In the genomic region with DNA sequence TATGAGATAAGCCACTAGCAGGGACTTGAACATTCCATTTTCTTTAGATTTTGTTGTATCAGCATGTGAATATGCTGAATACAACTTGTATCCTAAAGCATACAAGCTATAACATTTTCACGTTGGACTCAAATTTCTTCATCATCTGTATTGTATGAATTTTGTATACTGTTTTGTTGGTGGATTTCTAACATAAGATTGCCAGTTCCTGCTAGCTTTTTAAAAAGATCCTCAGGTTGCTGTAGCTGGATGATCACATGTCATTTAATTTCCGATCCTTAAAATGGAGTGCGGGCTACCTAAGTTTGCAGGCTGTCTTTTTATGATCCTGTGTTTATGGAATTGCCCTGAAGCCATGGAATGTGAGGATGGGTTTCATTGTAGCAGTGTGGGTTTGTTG, we compare ENCODE assay signal across 17 cellular contexts. TPM values are rescaled to one million over a fixed set of nuclear protein-coding genes. Genes with fewer than 3 reads are reported as not detected.
DNase-seq lines count a peak whose midpoint lies in the region; ATAC-seq and TF ChIP-seq lines count a peak whose summit lies in the region.
"Had no signal": no experiment of that assay in that cellular context is flagged by ENCODE, and none has a peak within 500 bp of the region (broad histone marks: within the 10 kb centered on the region; RNA-seq: fewer than 3 reads in every experiment).

No MANE protein-coding gene starts in this region.

- ATAC-seq in PC-3: no peak
- ATAC-seq in psoas muscle: no peak
- no peak for ATAC-seq in HG03045 (IDR thresholded peaks at IDR 0.05; ENCODE audit: unreplicated experiment)
- ATAC-seq: activated CD8-positive, alpha-beta memory T cell treated with anti-CD3 and anti-CD28 coated beads, Interleukin-2, amount 10 ng/mL, durations not matched to agents 7 days and 5 days; T-cell had no signal

- H3K36me3 Mint-ChIP-seq in Calu3 (ENCODE audit: insufficient read depth, unreplicated experiment): peaks cover 67% of the 10 kb centered on the region

- H3K27me3 ChIP-seq in PC-3 (ENCODE audit: low read length) (no peaks in the 10 kb centered on the region), esophagus squamous epithelium (no peaks in the 10 kb centered on the region), psoas muscle (ENCODE audit: insufficient read depth in 3 of 3, low read length in 2 of 3) (no peaks in the 10 kb centered on the region)

- H3K27me3 Mint-ChIP-seq in Calu3 (ENCODE audit: unreplicated experiment): no peaks in the 10 kb centered on the region
- H3K27me3 Mint-ChIP-seq: activated CD8-positive, alpha-beta memory T cell treated with anti-CD3 and anti-CD28 coated beads, Interleukin-2, amount 10 ng/mL, durations not matched to agents 7 days and 5 days; T-cell had no signal

- CTCF ChIA-PET in Calu3 (lab: Charles Lee) (no interaction called here), PC-3 (lab: Charles Lee) (no interaction called here)

- H4K20me1 ChIP-seq in PC-3 (ENCODE audit: low read length): peaks cover 11% of the 10 kb centered on the region; the same call in 1 of the 2 replicates

- peak overlapping the region; percentile 62 for H3K4me2 ChIP-seq in PC-3 (ENCODE audit: low read length)

- DNase-seq in Calu3: no peak
- peak; percentile 35 for DNase-seq in PC-3
- DNase-seq in esophagus squamous epithelium (lab: John Stamatoyannopoulos, UW): no peak
- no peak for DNase-seq in psoas muscle
- no peak for DNase-seq in NCI-H446 (lab: John Stamatoyannopoulos, UW)
- no peak for DNase-seq in cerebellar cortex (ENCODE audit: low spot score)
- DNase-seq in GDM1 (lab: John Stamatoyannopoulos, UW): no peak
- DNase-seq: activated CD4-positive, CD25-positive, alpha-beta regulatory T cell; activated CD8-positive, alpha-beta memory T cell treated with anti-CD3 and anti-CD28 coated beads, Interleukin-2, amount 10 ng/mL, durations not matched to agents 7 days and 5 days; effector memory CD4-positive, alpha-beta T cell; foreskin fibroblast; immature natural killer cell; NCI-H1105; NCI-H2227 treated with DMSO at 0.1 percent for 48 hours; stimulated activated CD4-positive, alpha-beta T cell treated with anti-CD3 and anti-CD28 coated beads, Interleukin-2, amount 100 ng/mL, for 48 hours; T-cell had no signal

- TF ChIP-seq CTCF in Calu3 (IDR thresholded peaks at IDR 0.05; ENCODE audit: unreplicated experiment): no peak
- no peak for TF ChIP-seq CTCF in PC-3 (conservative IDR thresholded peaks at IDR 0.05; ENCODE audit: low read depth, low read length)
- TF ChIP-seq CTCF in esophagus squamous epithelium (IDR thresholded peaks at IDR 0.05): no peak
- TF ChIP-seq CTCF in psoas muscle (IDR thresholded peaks at IDR 0.05): no peak

- H3K4me3 ChIP-seq in PC-3 (ENCODE audit: low read length): no peak overlapping the region
- H3K4me3 ChIP-seq in esophagus squamous epithelium: no peak overlapping the region
- H3K4me3 ChIP-seq in psoas muscle: peak overlapping the region; percentile 97

- no peaks in the 10 kb centered on the region for H3K9me3 Mint-ChIP-seq in Calu3 (ENCODE audit: low read depth, unreplicated experiment)
- H3K9me3 Mint-ChIP-seq: immature natural killer cell, T-cell had no signal

- intact Hi-C loops in Calu3 (cut with micrococcal nuclease; ENCODE audit: unreplicated experiment) (loop anchor here (2.0 kb wide), 1 partner anchor 138 kb away; no protein-coding TSS in a partner anchor), PC-3 (cut with micrococcal nuclease) (no loop called here), esophagus squamous epithelium (cut with DNase I) (loop anchor here (10.0 kb wide), 1 partner anchor 126 kb away; no protein-coding TSS in a partner anchor), psoas muscle (cut with DNase I) (loop anchor here in 1 of 2 donors (5.0 kb wide), 2 partner anchors 44 to 129 kb away; no protein-coding TSS in a partner anchor)

- H3K79me2 ChIP-seq in PC-3 (ENCODE audit: low read length): peaks cover 100% of the 10 kb centered on the region

- peaks cover 4% of the 10 kb centered on the region for H3F3A ChIP-seq in PC-3 (ENCODE audit: low read length, unreplicated experiment)

- no peak overlapping the region for H3K9ac ChIP-seq in PC-3 (ENCODE audit: low read length)

- POLR2A ChIA-PET in PC-3 (lab: Charles Lee; ENCODE audit: unreplicated experiment): interaction anchor here (0.7 kb wide), 1 partner anchor 30 kb away, joined by 5 read pairs; no protein-coding TSS in a partner anchor

- H3K27ac Mint-ChIP-seq in Calu3 (ENCODE audit: unreplicated experiment): peak overlapping the region; percentile 69
- H3K27ac Mint-ChIP-seq: activated CD8-positive, alpha-beta memory T cell treated with anti-CD3 and anti-CD28 coated beads, Interleukin-2, amount 10 ng/mL, durations not matched to agents 7 days and 5 days; immature natural killer cell; T-cell had no signal

- BruUV-seq in Calu3 (replicated peaks; lab: Mats Ljungman, UMichigan) (no TSS peak), PC-3 (replicated peaks; lab: Mats Ljungman, UMichigan) (no TSS peak)

- WGBS in esophagus squamous epithelium, 2 donors: 73 to 74% methylated on average over 3 of the region's 3 CpGs
- WGBS in psoas muscle, 3 donors: 23 to 48% (median 32%) methylated on average over 3 of the region's 3 CpGs

- H3K9me2 ChIP-seq in PC-3 (replicated peaks; ENCODE audit: low read length): no peaks in the 10 kb centered on the region

- H3K27ac ChIP-seq in PC-3 (ENCODE audit: low read length) (peak overlapping the region; percentile 11; the same call in 1 of the 2 replicates), esophagus squamous epithelium (peak overlapping the region in 3 of 4 donors; percentile 18 to 99 (median 31)), psoas muscle (peak overlapping the region; percentile 99)

- H3K4me3 Mint-ChIP-seq in Calu3 (ENCODE audit: low read depth, unreplicated experiment): no peak overlapping the region
- H3K4me3 Mint-ChIP-seq: activated CD8-positive, alpha-beta memory T cell treated with anti-CD3 and anti-CD28 coated beads, Interleukin-2, amount 10 ng/mL, durations not matched to agents 7 days and 5 days; immature natural killer cell; T-cell had no signal

- no peak overlapping the region for H2AFZ ChIP-seq in PC-3 (ENCODE audit: low read length)

- H3K4me1 Mint-ChIP-seq in Calu3 (ENCODE audit: low read depth, unreplicated experiment): peaks cover 48% of the 10 kb centered on the region

- H3K9me3 ChIP-seq in PC-3 (ENCODE audit: low read length): no peaks in the 10 kb centered on the region
- no peaks in the 10 kb centered on the region for H3K9me3 ChIP-seq in esophagus squamous epithelium
- H3K9me3 ChIP-seq in psoas muscle: no peaks in the 10 kb centered on the region

- no peak for TF ChIP-seq POLR2A in esophagus squamous epithelium (IDR thresholded peaks at IDR 0.05)

- H3K36me3 ChIP-seq in PC-3 (ENCODE audit: low read depth, low read length) (peaks cover 12% of the 10 kb centered on the region), esophagus squamous epithelium (peaks cover 0 to 22% (median 0%) of the 10 kb centered on the region in 3 donors), psoas muscle (ENCODE audit: insufficient read depth in 1 of 2, low read depth in 1 of 2) (peaks cover 0 to 18% of the 10 kb centered on the region in 2 donors)

- peaks cover 69% of the 10 kb centered on the region for H3K4me1 ChIP-seq in PC-3 (ENCODE audit: insufficient read depth, low read length)
- peaks cover 0 to 85% (median 8%) of the 10 kb centered on the region in 3 donors for H3K4me1 ChIP-seq in esophagus squamous epithelium
- peaks cover 44% of the 10 kb centered on the region for H3K4me1 ChIP-seq in psoas muscle

RNA-seq across cellular contexts. Expression of a gene that starts 6.9 kb away (rescaled TPM):
- total RNA-seq in Calu3 (2022) (122 and 129 TPM in 2 replicates), PC-3 (2014; rRNA removed) (30.7 and 57.8 TPM in 2 replicates), esophagus squamous epithelium (100 to 1,000 TPM in 3 of 4 donors, 10 to 100 TPM in 1; 57.0 to 204 (median 157) TPM), psoas muscle (100 to 1,000 TPM; 459 to 840 (median 509) TPM)
- 100 to 1,000 TPM; 215 to 533 (median 426) TPM for polyA plus RNA-seq in psoas muscle

Comparison
In these comparisons a context has a peak if more than half of its experiments do, and no peak if none do; other contexts are left out.
1. H3K27ac ChIP-seq: peak in every context shown above with its lines; median percentile 99 in psoas muscle; 31 in esophagus squamous epithelium; 11 in PC-3.